7 cellular contexts compared by ENCODE assay signal in the genomic region with DNA sequence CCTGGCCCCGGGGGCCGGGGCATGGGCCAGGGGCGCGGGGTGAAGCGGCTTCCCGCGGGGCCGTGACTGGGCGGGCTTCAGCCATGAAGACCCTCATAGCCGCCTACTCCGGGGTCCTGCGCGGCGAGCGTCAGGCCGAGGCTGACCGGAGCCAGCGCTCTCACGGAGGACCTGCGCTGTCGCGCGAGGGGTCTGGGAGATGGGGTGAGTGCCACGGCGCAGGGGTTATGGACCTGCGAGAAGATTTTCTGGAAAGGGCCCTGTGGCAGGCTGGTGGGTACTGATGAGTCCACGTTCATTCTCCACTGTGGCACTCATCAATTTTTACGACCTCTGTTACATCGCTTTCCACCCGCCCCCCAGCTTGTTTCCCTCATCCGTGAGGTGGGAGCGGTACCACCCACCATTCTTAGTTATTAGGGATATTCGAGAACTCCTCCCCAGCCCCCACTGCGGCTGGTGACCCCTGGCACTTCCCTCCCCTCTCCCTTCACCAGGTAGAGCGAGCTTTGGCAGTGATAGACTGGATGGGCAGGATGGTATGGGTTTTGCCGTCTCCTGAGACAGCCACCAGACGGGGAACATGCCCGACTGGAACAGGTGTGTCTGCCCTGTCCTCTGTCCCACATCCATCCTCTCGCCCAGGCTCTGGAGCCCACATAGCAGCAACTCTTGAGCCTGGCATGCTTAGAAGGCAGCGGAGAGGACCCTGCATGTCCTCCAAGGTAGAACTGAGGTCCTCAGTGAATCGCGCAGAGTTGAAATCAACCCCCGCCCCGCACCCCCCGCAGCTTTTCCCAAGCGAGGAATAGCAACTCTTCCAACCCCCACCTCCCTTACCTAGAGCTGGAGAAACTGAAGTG. TPM values are rescaled to one million over a fixed set of nuclear protein-coding genes. Genes with fewer than 3 reads are reported as not detected.
DNase-seq lines count a peak whose midpoint lies in the region; ATAC-seq, FAIRE-seq and TF ChIP-seq lines count a peak whose summit lies in the region.

No MANE protein-coding gene starts in this region.

- H3K27ac ChIP-seq in HEK293 (ENCODE audit: extremely low read depth, low read depth, low read length), result peak overlapping the region; percentile 48; the same call in 1 of the 2 replicates
- peak overlapping the region in 1 of 2 donors; percentile 14 for H3K27ac ChIP-seq in small intestine (ENCODE audit: low read depth in 1 of 2, low read length in 1 of 2)

- intact Hi-C loops in left ventricle myocardium superior (cut with micrococcal nuclease), result no loop called here

- ATAC-seq in WTC11 (peak; percentile 36), left ventricle myocardium superior (peak; percentile 5)

- CTCF ChIA-PET in HEK293 (lab: Yijun Ruan, JAX) (interaction anchor here (0.6 to 1.0 kb wide), 2 partner anchors 34 to 407 kb away, joined by 3 to 5 read pairs; no protein-coding TSS in a partner anchor), WTC11 (lab: Charles Lee) (interaction anchor here (0.6 to 3.2 kb wide), 5 partner anchors 46 to 381 kb away, joined by 3 to 11 read pairs (median 6); no protein-coding TSS in a partner anchor), GM10248 (lab: Yijun Ruan, JAX) (interaction anchor here (0.6 to 1.6 kb wide), 9 partner anchors 8 to 376 kb away, joined by 3 to 5 read pairs (median 3); no protein-coding TSS in a partner anchor)

- DNase-seq in WTC11 (ENCODE audit: low spot score) (peak; percentile 32), left ventricle myocardium superior (no peak), small intestine (peak; percentile 37), islet precursor cell (no peak), GM10248 (ENCODE audit: extremely low spot score) (no peak), HPDE6-E6E7 (ENCODE audit: extremely low spot score) (no peak)

- H3K4me3 ChIP-seq in HEK293 (ENCODE audit: low read depth, low read length) (peak overlapping the region; percentile 4; the same call in 1 of the 2 replicates), small intestine (ENCODE audit: low read depth in 1 of 2, low read length in 2 of 2) (peak overlapping the region; percentile 20 to 73)

- peaks cover 71% of the 10 kb centered on the region for H3K27me3 Mint-ChIP-seq in WTC11 (ENCODE audit: low read depth)

- H3K4me1 Mint-ChIP-seq in WTC11, result peaks cover 23% of the 10 kb centered on the region

- H3K4me3 Mint-ChIP-seq in WTC11, result peak overlapping the region; percentile 65

- H3K36me3 ChIP-seq in HEK293 (ENCODE audit: control insufficient read depth in 2 of 2, insufficient read depth in 1 of 2, low read length in 2 of 2), result no peaks in the 10 kb centered on the region
- no peaks in the 10 kb centered on the region for H3K36me3 ChIP-seq in small intestine (ENCODE audit: control insufficient read depth in 2 of 2, insufficient read depth in 2 of 2, low read length in 2 of 2)

- H3K4me1 ChIP-seq in HEK293 (ENCODE audit: control insufficient read depth, insufficient read depth, low read length), result no peaks in the 10 kb centered on the region
- H3K4me1 ChIP-seq in small intestine (ENCODE audit: control insufficient read depth in 2 of 2, insufficient read depth in 1 of 2, low read depth in 1 of 2, low read length in 1 of 2), result no peaks in the 10 kb centered on the region

- POLR2A ChIA-PET in HEK293 (lab: Yijun Ruan, JAX) (interaction anchor here (0.7 kb wide), 1 partner anchor 46 kb away, joined by 3 read pairs; no protein-coding TSS in a partner anchor), WTC11 (lab: Charles Lee) (no interaction called here), GM10248 (lab: Yijun Ruan, JAX) (interaction anchor here (0.6 kb wide), 2 partner anchors 91 to 393 kb away, joined by 3 to 4 read pairs; no protein-coding TSS in a partner anchor)

- no peak overlapping the region for H3K27ac Mint-ChIP-seq in WTC11

- H3K9me3 ChIP-seq in HEK293 (ENCODE audit: control insufficient read depth, insufficient read depth, low read depth, low read length) (no peaks in the 10 kb centered on the region), small intestine (ENCODE audit: control insufficient read depth, low read depth) (no peaks in the 10 kb centered on the region)

- FAIRE-seq in small intestine (lab: Jason Lieb, UNC), result no peak

- 9 to 10% (median 10%) methylated on average over 46 of the region's 46 CpGs for WGBS in small intestine, 3 donors

- TF ChIP-seq CTCF in HEK293 (tag by site-specific recombination; IDR thresholded peaks at IDR 0.05), result no peak
- no peak for TF ChIP-seq CTCF in WTC11 (IDR thresholded peaks at IDR 0.05)
- no peak for TF ChIP-seq CTCF in GM10248 (IDR thresholded peaks at IDR 0.05; ENCODE audit: control extremely low read depth, extremely low read depth, low read depth, missing control alignments)

- peaks cover 0 to 1% of the 10 kb centered on the region in 2 donors for H3K27me3 ChIP-seq in small intestine (ENCODE audit: control insufficient read depth in 2 of 2, insufficient read depth in 2 of 2, low read length in 2 of 2)

- H3K36me3 Mint-ChIP-seq in WTC11, result no peaks in the 10 kb centered on the region; the same call in 1 of the 2 replicates

- H3K9me3 Mint-ChIP-seq in WTC11, result no peaks in the 10 kb centered on the region

TF ChIP-seq in HEK293, 187 proteins besides CTCF, POLR2A, EP300 and RAD21:
- TF ChIP-seq ZFHX2 (tag by site-specific recombination; conservative IDR thresholded peaks at IDR 0.05), result 0 out of 2 replicates have a peak, but pooled peaks have one; percentile 9
- no peak for TF ChIP-seq ZFP69B (tag by site-specific recombination; IDR thresholded peaks at IDR 0.05)

TF ChIP-seq in WTC11, 78 proteins besides CTCF, POLR2A, EP300 and RAD21:
- no peak for TF ChIP-seq JAZF1 (CRISPR knock-in tag; IDR thresholded peaks at IDR 0.05)
- TF ChIP-seq MYBL2 (CRISPR knock-in tag; IDR thresholded peaks at IDR 0.05), result peak; percentile 3; the same call in 1 of the 2 replicates
- 0 out of 2 replicates have a peak, but pooled peaks have one; percentile 2 for TF ChIP-seq ZNF317 (CRISPR knock-in tag; IDR thresholded peaks at IDR 0.05; ENCODE audit: borderline replicate concordance, low read depth)
- no peak for TF ChIP-seq CREB1 (CRISPR knock-in tag; IDR thresholded peaks at IDR 0.05)

RNA-seq across cellular contexts. Expression of a gene that starts 0.6 kb away (rescaled TPM):
- total RNA-seq in WTC11 (2021), result 1.6 to 3.3 TPM (median 2.8 TPM) in 3 replicates
- total RNA-seq in left ventricle myocardium superior, result 18.3 TPM
- 10 to 100 TPM in 2 of 3 donors, 1 to 10 TPM in 1; 5.8 to 22.3 (median 10.5) TPM for polyA plus RNA-seq in small intestine

RNA-seq across cellular contexts. Expression of a gene that starts 45.9 kb away (rescaled TPM):
- 10.9 to 14.5 TPM (median 12.3 TPM) in 3 replicates for total RNA-seq in WTC11 (2021)
- 14.9 TPM for total RNA-seq in left ventricle myocardium superior
- 1 to 10 TPM; 5.4 to 7.7 (median 6.5) TPM for polyA plus RNA-seq in small intestine

RNA-seq across cellular contexts. Expression of a gene that starts 51.5 kb away (rescaled TPM):
- total RNA-seq in WTC11 (2021) (0.09 to 0.11 TPM in 2 of 3 replicates, not detected in the other), left ventricle myocardium superior (0.17 TPM)
- 100 to 1,000 TPM; 112 to 243 (median 135) TPM for polyA plus RNA-seq in small intestine

Comparison
In these comparisons a context has a peak if more than half of its experiments do, and no peak if none do; other contexts are left out.
1. DNase-seq: peak in WTC11 (single experiment) and small intestine (single experiment); none in left ventricle myocardium superior (single experiment), islet precursor cell (single experiment), GM10248 (single experiment) and HPDE6-E6E7 (single experiment).